Comparison of ENCODE assay signal across 9 cellular contexts in the genomic region with DNA sequence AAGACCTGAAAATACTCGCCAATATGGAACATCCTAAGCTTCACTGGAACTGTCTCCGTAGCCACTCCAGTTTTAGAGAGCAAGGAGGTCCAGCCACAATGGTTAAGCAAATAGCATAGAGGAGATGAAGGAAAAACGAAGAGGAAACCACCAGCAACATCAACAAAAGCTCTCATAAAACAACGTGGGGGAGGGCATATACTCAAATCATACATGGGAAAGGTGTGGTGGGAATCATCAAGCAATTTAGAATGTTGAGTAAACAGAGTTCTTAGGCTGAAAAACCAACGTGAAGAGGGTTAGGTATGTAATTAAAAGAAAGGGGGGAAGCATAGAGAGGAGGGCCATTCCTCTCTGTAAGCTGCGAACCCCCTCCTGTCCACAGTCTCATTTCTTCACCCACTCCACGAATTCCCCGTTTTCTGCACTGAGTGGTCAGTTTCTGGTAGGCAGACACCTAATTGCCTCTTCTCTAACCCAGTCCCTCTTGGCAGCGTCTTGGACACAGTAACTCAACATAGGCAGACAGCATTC. TPM values are rescaled to one million over a fixed set of nuclear protein-coding genes. Genes with fewer than 3 reads are reported as not detected.
DNase-seq lines count a peak whose midpoint lies in the region; ATAC-seq, FAIRE-seq and TF ChIP-seq lines count a peak whose summit lies in the region.
"Had no signal": no experiment of that assay in that cellular context is flagged by ENCODE, and none has a peak within 500 bp of the region (broad histone marks: within the 10 kb centered on the region; RNA-seq: fewer than 3 reads in every experiment).

No MANE protein-coding gene starts in this region.

- ATAC-seq in HG03108 (IDR thresholded peaks at IDR 0.05; ENCODE audit: unreplicated experiment) (no peak), HG03159 (IDR thresholded peaks at IDR 0.05; ENCODE audit: unreplicated experiment) (no peak)

- H3K4me1 ChIP-seq in Peyer's patch (peaks cover 0 to 54% (median 18%) of the 10 kb centered on the region in 4 donors), skeletal muscle tissue (ENCODE audit: control insufficient read depth in 3 of 3, insufficient read depth in 3 of 3, low read length in 3 of 3) (peaks cover 29 to 40% (median 36%) of the 10 kb centered on the region in 3 donors)

- H3K4me3 ChIP-seq in Peyer's patch (peak overlapping the region; percentile 58 to 95 (median 88)), skeletal muscle tissue (ENCODE audit: low read length in 3 of 3) (peak overlapping the region; percentile 98 to 100 (median 98))

- no peaks in the 10 kb centered on the region for H3K36me3 ChIP-seq in Peyer's patch
- no peaks in the 10 kb centered on the region for H3K36me3 ChIP-seq in skeletal muscle tissue (ENCODE audit: control insufficient read depth in 3 of 3, insufficient read depth in 3 of 3, low read length in 3 of 3)

- DNase-seq in GM12891 (ENCODE audit: insufficient read length, low spot score) (no peak), Peyer's patch (no peak), glomerular visceral epithelial cell (ENCODE audit: extremely low spot score) (peak; percentile 13), NCI-H2227 treated with DMSO at 0.1 percent for 48 hours (lab: John Stamatoyannopoulos, UW) (no peak), NCI-H524 treated with DMSO at 0.1 percent for 48 hours (lab: John Stamatoyannopoulos, UW) (no peak)

- H3K27me3 ChIP-seq in Peyer's patch (no peaks in the 10 kb centered on the region), skeletal muscle tissue (ENCODE audit: control insufficient read depth in 3 of 3, insufficient read depth in 3 of 3, low read length in 3 of 3) (no peaks in the 10 kb centered on the region)

- H3K9me3 ChIP-seq in Peyer's patch (no peaks in the 10 kb centered on the region), skeletal muscle tissue (ENCODE audit: control insufficient read depth in 3 of 3, low read length in 3 of 3) (no peaks in the 10 kb centered on the region)

- H3K27ac ChIP-seq in Peyer's patch (peak overlapping the region; percentile 88 to 99 (median 98)), skeletal muscle tissue (ENCODE audit: low read depth, low read length) (peak overlapping the region; percentile 85)

- no peak for TF ChIP-seq CTCF in Peyer's patch (IDR thresholded peaks at IDR 0.05)

- TF ChIP-seq POLR2A in GM12891 (IDR thresholded peaks at IDR 0.05; ENCODE audit: low read depth, low read length) (no peak), Peyer's patch (IDR thresholded peaks at IDR 0.05) (no peak)

- FAIRE-seq in GM12891 (lab: Jason Lieb, UNC): peak; percentile 43

- peak overlapping the region; percentile 95 to 99 (median 98) for H3K9ac ChIP-seq in skeletal muscle tissue (ENCODE audit: low read depth in 1 of 3, low read length in 3 of 3)

TF ChIP-seq in GM12891, 5 proteins besides CTCF, POLR2A, EP300 and RAD21:
- TF ChIP-seq PAX5 (IDR thresholded peaks at IDR 0.05; ENCODE audit: insufficient read depth, low read length, severe bottlenecking) (no peak), POLR2AphosphoS5 (IDR thresholded peaks at IDR 0.05; ENCODE audit: low read depth, low read length) (no peak), POU2F2 (IDR thresholded peaks at IDR 0.05; ENCODE audit: low read depth, low read length) (no peak), SPI1 (IDR thresholded peaks at IDR 0.05; ENCODE audit: low read depth, low read length) (no peak), TAF1 (IDR thresholded peaks at IDR 0.05; ENCODE audit: low read depth, low read length) (no peak)

RNA-seq across cellular contexts. Expression of gene TMEM59, which starts 1.0 kb away (rescaled TPM):
- 90.3 TPM for polyA plus RNA-seq in GM12891 (2012; ENCODE audit: low read depth, missing spikeins)
- total RNA-seq in Peyer's patch: 100 to 1,000 TPM in 3 of 4 donors, 10 to 100 TPM in 1; 70.1 to 537 (median 210) TPM
- 81.4 TPM for total RNA-seq in skeletal muscle tissue

RNA-seq across cellular contexts. Expression of gene TCEANC2, which starts 1.4 kb away (rescaled TPM):
- polyA plus RNA-seq in GM12891 (2012; ENCODE audit: low read depth, missing spikeins): 3.2 TPM
- total RNA-seq in Peyer's patch: 1 to 10 TPM; 3.0 to 6.6 (median 5.3) TPM
- 3.1 TPM for total RNA-seq in skeletal muscle tissue

RNA-seq across cellular contexts. Expression of gene LDLRAD1, which starts 34.0 kb away (rescaled TPM):
- not detected for polyA plus RNA-seq in GM12891 (2012; ENCODE audit: low read depth, missing spikeins)
- not detected for total RNA-seq in Peyer's patch
- not detected for total RNA-seq in skeletal muscle tissue
- polyA plus RNA-seq: IgD-negative memory B cell had no signal
